ENCODE assay signal across 8 cellular contexts in the genomic region with DNA sequence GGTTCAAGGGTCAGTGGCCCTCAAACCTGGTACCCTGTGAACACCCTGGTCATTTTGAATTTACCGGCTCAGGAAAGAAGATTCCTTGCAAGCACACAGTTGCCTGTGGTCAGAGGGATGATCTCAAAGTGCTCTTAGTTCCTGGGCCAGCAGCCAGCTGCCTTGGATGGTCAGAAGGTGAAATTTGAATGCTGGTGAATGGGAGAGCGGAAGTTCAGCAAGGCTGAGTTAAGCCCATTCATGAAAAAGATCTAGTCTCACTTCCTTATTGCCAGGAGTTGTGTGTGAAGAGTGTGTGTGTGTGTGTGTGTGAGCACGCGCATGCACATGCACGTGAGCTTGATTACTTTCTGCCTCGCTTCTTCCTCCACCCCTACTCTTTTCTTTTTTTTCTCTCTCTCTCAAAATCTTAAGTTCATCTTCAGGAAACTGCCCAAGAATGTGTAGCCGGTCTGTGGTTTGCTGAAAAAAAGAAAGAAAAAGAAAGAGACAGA.
A peak's percentile ranks its signal among the peaks of the same experiment; 100 is the strongest.
DNase-seq lines count a peak whose midpoint lies in the region; ATAC-seq and TF ChIP-seq lines count a peak whose summit lies in the region.

No MANE protein-coding gene starts in this region.

- no peaks in the 10 kb centered on the region for H4K20me1 ChIP-seq in BLaER1 treated with 17β-estradiol and CSF1 and Interleukin-3, amounts not matched to agents 10 nM and 100 nM

- H3K4me1 Mint-ChIP-seq in T-helper 17 cell: peaks cover 35% of the 10 kb centered on the region

- ATAC-seq in GM19035 (IDR thresholded peaks at IDR 0.05; ENCODE audit: unreplicated experiment): peak; percentile 45
- ATAC-seq in HG03139 (IDR thresholded peaks at IDR 0.05; ENCODE audit: unreplicated experiment): peak; percentile 35
- ATAC-seq in T-helper 17 cell: peak; percentile 67
- ATAC-seq in thoracic aorta (ENCODE audit: insufficient number of reproducible peaks, low FRiP score, low read depth): peak; percentile 38

- H3K27ac ChIP-seq in BLaER1 treated with 17β-estradiol and CSF1 and Interleukin-3, amounts not matched to agents 10 nM and 100 nM: peak overlapping the region in 10 of 11 experiments; percentile 12 to 67 (median 56); a peak in 18 of 22 replicates
- no peak overlapping the region for H3K27ac ChIP-seq in thoracic aorta

- peaks cover 48 to 79% (median 74%) of the 10 kb centered on the region in 10 experiments for H3K4me1 ChIP-seq in BLaER1 treated with 17β-estradiol and CSF1 and Interleukin-3, amounts not matched to agents 10 nM and 100 nM
- peaks cover 13% of the 10 kb centered on the region in 2 donors for H3K4me1 ChIP-seq in thoracic aorta (ENCODE audit: control insufficient read depth in 1 of 2, low read depth in 2 of 2)

- peak overlapping the region; percentile 95 for H3K27ac Mint-ChIP-seq in T-helper 17 cell

- intact Hi-C loops in head of caudate nucleus (cut with DNase I): no loop called here

- H3K4me3 ChIP-seq in BLaER1 treated with 17β-estradiol and CSF1 and Interleukin-3, amounts not matched to agents 10 nM and 100 nM: peak overlapping the region in 8 of 10 experiments; percentile 5 to 30 (median 14); a peak in 6 of 20 replicates
- no peak overlapping the region for H3K4me3 ChIP-seq in thoracic aorta

- H3K27me3 ChIP-seq in BLaER1 treated with 17β-estradiol and CSF1 and Interleukin-3, amounts not matched to agents 10 nM and 100 nM: no peaks in the 10 kb centered on the region
- no peaks in the 10 kb centered on the region for H3K27me3 ChIP-seq in thoracic aorta (replicated peaks; ENCODE audit: insufficient read depth)

- H3K27me3 Mint-ChIP-seq in T-helper 17 cell: peaks cover 4% of the 10 kb centered on the region

- H3K4me3 Mint-ChIP-seq in T-helper 17 cell: peak overlapping the region; percentile 88

- TF ChIP-seq CTCF in thoracic aorta (IDR thresholded peaks at IDR 0.05): no peak

- no peaks in the 10 kb centered on the region for H3K36me3 ChIP-seq in BLaER1 treated with 17β-estradiol and CSF1 and Interleukin-3, amounts not matched to agents 10 nM and 100 nM
- H3K36me3 ChIP-seq in thoracic aorta: no peaks in the 10 kb centered on the region

- no peaks in the 10 kb centered on the region for H3K9me3 ChIP-seq in BLaER1 treated with 17β-estradiol and CSF1 and Interleukin-3, amounts not matched to agents 10 nM and 100 nM (replicated peaks in 1 of 11)
- H3K9me3 ChIP-seq in T-helper 17 cell (ENCODE audit: control insufficient read depth, low read length, poor library complexity, severe bottlenecking): no peaks in the 10 kb centered on the region
- H3K9me3 ChIP-seq in thoracic aorta: no peaks in the 10 kb centered on the region

- DNase-seq in T-helper 17 cell (no peak), head of caudate nucleus (peak in 22 of 42 donors; percentile 9 to 61 (median 29)), thoracic aorta (ENCODE audit: low spot score) (no peak), SHP77 treated with DMSO at 0.1 percent for 48 hours (lab: John Stamatoyannopoulos, UW) (no peak), 8988T (no peak)

- H3K9ac ChIP-seq in BLaER1 treated with 17β-estradiol and CSF1 and Interleukin-3, amounts not matched to agents 10 nM and 100 nM: peak overlapping the region in 9 of 11 experiments; percentile 3 to 48 (median 31); a peak in 15 of 22 replicates

- no peaks in the 10 kb centered on the region for H3K36me3 Mint-ChIP-seq in T-helper 17 cell (ENCODE audit: low read depth)

- H3K4me2 ChIP-seq in BLaER1 treated with 17β-estradiol and CSF1 and Interleukin-3, amounts not matched to agents 10 nM and 100 nM: peak overlapping the region; percentile 82 to 96 (median 90)

Comparison
In these comparisons a context has a peak if more than half of its experiments do, and no peak if none do; other contexts are left out.
1. H3K27ac ChIP-seq: peak in BLaER1 treated with 17β-estradiol and CSF1 and Interleukin-3, amounts not matched to agents 10 nM and 100 nM (10 of 11); none in thoracic aorta (0 of 2).
2. DNase-seq: peak in head of caudate nucleus (22 of 42); none in T-helper 17 cell (0 of 3), thoracic aorta (single experiment), SHP77 treated with DMSO at 0.1 percent for 48 hours (single experiment) and 8988T (single experiment).
3. Peak in every context shown above with its lines, with median percentiles within 50 percentile points of each other: ATAC-seq.